8 cellular contexts compared by ENCODE assay signal in genomic region chr22:29040385-29041275, GRCh38. TPM values are rescaled to one million over a fixed set of nuclear protein-coding genes. Genes with fewer than 3 reads are reported as not detected.
DNase-seq lines count a peak whose midpoint lies in the region; ATAC-seq and TF ChIP-seq lines count a peak whose summit lies in the region.

No MANE protein-coding gene starts in this region.

- in situ Hi-C loops in G401 (cut with HindIII; ENCODE audit: low sequenced_read_pairs) = no loop called here

- H3K9me3 ChIP-seq in MM.1S (replicated peaks; ENCODE audit: insufficient read depth, low read length) = no peaks in the 10 kb centered on the region
- H3K9me3 ChIP-seq in heart right ventricle = no peaks in the 10 kb centered on the region

- H3K9ac ChIP-seq in MM.1S (ENCODE audit: low read length) = no peak overlapping the region

- H2AFZ ChIP-seq in MM.1S (ENCODE audit: low read length) = no peak overlapping the region

- H3K27ac ChIP-seq in MM.1S (ENCODE audit: low read length) = no peak overlapping the region
- H3K27ac ChIP-seq in heart right ventricle = peak overlapping the region in 1 of 10 donors; percentile 18

- intact Hi-C loops in heart right ventricle (cut with DNase I) = loop anchor here (1.0 to 10.0 kb wide), 11 partner anchors 114 to 438 kb away; no protein-coding TSS in a partner anchor

- peak; percentile 98 for TF ChIP-seq CTCF in MM.1S (IDR thresholded peaks at IDR 0.05; ENCODE audit: low read length)
- TF ChIP-seq CTCF in heart right ventricle (IDR thresholded peaks at IDR 0.05) = peak; percentile 90 to 99 (median 97)

- DNase-seq in G401 (ENCODE audit: low spot score) (peak; percentile 91), MM.1S (peak; percentile 69), SKM-1 (lab: John Stamatoyannopoulos, UW; ENCODE audit: unreplicated experiment) (peak; percentile 48), heart right ventricle (peak; percentile 29 to 73), putamen (ENCODE audit: low spot score) (peak; percentile 79)
- peak; percentile 43 for DNase-seq in activated naive CD8-positive, alpha-beta T cell treated with anti-CD3 and anti-CD28 coated beads, Interleukin-2, amount 50 U/mL, for 16 hours (ENCODE audit: low read depth, low spot score)

- H3K4me3 ChIP-seq in MM.1S (ENCODE audit: low read length) (no peak overlapping the region), heart right ventricle (no peak overlapping the region)

- H3K79me2 ChIP-seq in MM.1S (ENCODE audit: low read length) = no peaks in the 10 kb centered on the region

- H3F3A ChIP-seq in MM.1S (ENCODE audit: insufficient read depth, low read length) = no peaks in the 10 kb centered on the region

- H4K20me1 ChIP-seq in MM.1S (ENCODE audit: insufficient read depth, low read length) = no peaks in the 10 kb centered on the region

- WGBS in heart right ventricle, 2 donors = 34 to 36% methylated on average over 9 of the region's 9 CpGs

- ATAC-seq in heart right ventricle = peak; percentile 67 to 84 (median 76)
- no peak for ATAC-seq in GM19397 (IDR thresholded peaks at IDR 0.05; ENCODE audit: unreplicated experiment)
- ATAC-seq in GM18519 (IDR thresholded peaks at IDR 0.05; ENCODE audit: low FRiP score, unreplicated experiment) = no peak

- no peaks in the 10 kb centered on the region for H3K4me1 ChIP-seq in MM.1S (ENCODE audit: low read length)
- peaks cover 0 to 14% (median 4%) of the 10 kb centered on the region in 9 donors for H3K4me1 ChIP-seq in heart right ventricle

- H3K4me2 ChIP-seq in MM.1S (ENCODE audit: low read depth, low read length) = no peak overlapping the region

- H3K9me2 ChIP-seq in MM.1S (replicated peaks; ENCODE audit: insufficient read depth, low read length) = no peaks in the 10 kb centered on the region

- H3K36me3 ChIP-seq in MM.1S (replicated peaks; ENCODE audit: insufficient read depth, low read length) = no peaks in the 10 kb centered on the region
- peaks cover 0 to 24% (median 0%) of the 10 kb centered on the region in 9 donors for H3K36me3 ChIP-seq in heart right ventricle

- H3K27me3 ChIP-seq in MM.1S (replicated peaks; ENCODE audit: insufficient read depth, low read length) = no peaks in the 10 kb centered on the region
- no peaks in the 10 kb centered on the region for H3K27me3 ChIP-seq in heart right ventricle

RNA-seq across cellular contexts. Expression of gene C22orf31, which starts 21.0 kb away (rescaled TPM):
- total RNA-seq in G401 (2014; rRNA removed; shearing (Covaris generic)) = not detected in 2 replicates
- total RNA-seq in heart right ventricle = under 1 TPM in 1 of 10 donors, not detected in 9; 0.24 TPM
- not detected for polyA plus RNA-seq in heart right ventricle

RNA-seq across cellular contexts. Expression of gene KREMEN1, which starts 32.2 kb away (rescaled TPM):
- total RNA-seq in G401 (2014; rRNA removed; shearing (Covaris generic)) = 9.3 and 9.7 TPM in 2 replicates
- total RNA-seq in heart right ventricle = 10 to 100 TPM; 16.1 to 46.3 (median 37.5) TPM
- 10 to 100 TPM in 1 of 2 donors, 1 to 10 TPM in 1; 7.4 to 14.9 TPM for polyA plus RNA-seq in heart right ventricle

Comparison
In these comparisons a context has a peak if more than half of its experiments do, and no peak if none do; other contexts are left out.
1. ATAC-seq: peak in heart right ventricle (8 of 8); none in GM19397 (single experiment) and GM18519 (single experiment).
2. Peak in every context shown above with its lines, with median percentiles within 50 percentile points of each other: DNase-seq.